Comparison of ENCODE assay signal across 1 cellular context in the genomic region with DNA sequence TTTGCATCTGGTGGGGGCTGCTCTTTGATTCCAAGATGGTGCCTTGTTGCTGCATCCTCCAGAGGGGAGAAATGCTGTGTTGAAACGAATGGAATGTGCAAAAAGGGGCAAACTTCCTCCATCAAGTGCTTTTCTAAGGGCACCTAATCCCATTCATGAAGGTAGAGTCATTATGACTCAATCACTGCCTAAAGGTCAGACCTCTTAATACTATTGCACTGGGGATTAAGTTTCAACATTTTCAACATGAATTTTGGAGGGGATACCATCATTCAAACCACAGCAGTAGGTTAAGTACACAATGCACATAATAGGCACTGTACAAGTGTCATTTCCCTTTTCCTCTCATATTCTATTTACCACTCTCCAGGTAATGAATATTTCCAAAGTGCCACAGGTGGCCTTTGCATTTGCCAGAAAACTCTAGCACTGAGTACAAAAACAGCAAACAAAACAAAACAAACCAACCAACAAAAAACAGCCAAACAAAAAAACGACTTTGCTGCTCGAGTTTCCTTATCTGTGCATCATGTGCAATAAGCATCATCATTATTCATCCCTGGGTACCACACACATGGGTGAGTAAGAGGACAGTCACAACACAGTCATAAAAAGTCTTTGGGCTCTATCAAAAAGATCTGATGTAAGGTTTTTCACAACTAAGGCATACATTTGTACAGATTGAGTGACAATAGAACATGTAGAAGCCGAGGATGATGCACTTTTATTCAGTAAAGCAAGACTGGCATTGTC.
A peak's percentile ranks its signal among the peaks of the same experiment; 100 is the strongest.
TF ChIP-seq lines count a peak whose summit lies in the region.

No MANE protein-coding gene starts in this region.

TF ChIP-seq in SK-N-SH, 30 proteins besides CTCF, POLR2A, EP300 and RAD21 (continued from another document):
- TF ChIP-seq, protein P1, sequence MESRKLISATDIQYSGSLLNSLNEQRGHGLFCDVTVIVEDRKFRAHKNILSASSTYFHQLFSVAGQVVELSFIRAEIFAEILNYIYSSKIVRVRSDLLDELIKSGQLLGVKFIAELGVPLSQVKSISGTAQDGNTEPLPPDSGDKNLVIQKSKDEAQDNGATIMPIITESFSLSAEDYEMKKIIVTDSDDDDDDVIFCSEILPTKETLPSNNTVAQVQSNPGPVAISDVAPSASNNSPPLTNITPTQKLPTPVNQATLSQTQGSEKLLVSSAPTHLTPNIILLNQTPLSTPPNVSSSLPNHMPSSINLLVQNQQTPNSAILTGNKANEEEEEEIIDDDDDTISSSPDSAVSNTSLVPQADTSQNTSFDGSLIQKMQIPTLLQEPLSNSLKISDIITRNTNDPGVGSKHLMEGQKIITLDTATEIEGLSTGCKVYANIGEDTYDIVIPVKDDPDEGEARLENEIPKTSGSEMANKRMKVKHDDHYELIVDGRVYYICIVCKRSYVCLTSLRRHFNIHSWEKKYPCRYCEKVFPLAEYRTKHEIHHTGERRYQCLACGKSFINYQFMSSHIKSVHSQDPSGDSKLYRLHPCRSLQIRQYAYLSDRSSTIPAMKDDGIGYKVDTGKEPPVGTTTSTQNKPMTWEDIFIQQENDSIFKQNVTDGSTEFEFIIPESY (IDR thresholded peaks at IDR 0.05; ENCODE audit: borderline replicate concordance, low read depth): peak; percentile 53; the same call in 1 of the 2 replicates
- TF ChIP-seq MEF2A (IDR thresholded peaks at IDR 0.05; ENCODE audit: borderline replicate concordance, low read depth) (no peak; the same call in 1 of the 2 replicates), GATA2 (CRISPR knock-in tag; IDR thresholded peaks at IDR 0.05) (no peak), RCOR1 (IDR thresholded peaks at IDR 0.05; ENCODE audit: low read length) (no peak), RXRA (IDR thresholded peaks at IDR 0.05; ENCODE audit: borderline replicate concordance, low read depth) (peak; percentile 45; the same call in 1 of the 2 replicates), POLR2AphosphoS5 (IDR thresholded peaks at IDR 0.05; ENCODE audit: low read depth, low read length) (peak; percentile 66; the same call in 1 of the 2 replicates), JUND (IDR thresholded peaks at IDR 0.05) (peak; percentile 91), TAF1 (IDR thresholded peaks at IDR 0.05; ENCODE audit: borderline replicate concordance, low read depth, low read length) (no peak), RFX5 (IDR thresholded peaks at IDR 0.05; ENCODE audit: low read length) (no peak), GABPA (IDR thresholded peaks at IDR 0.05; ENCODE audit: low read depth) (no peak), FOXM1 (IDR thresholded peaks at IDR 0.05; ENCODE audit: low read depth) (peak; percentile 88; the same call in 1 of the 2 replicates), YY1 (IDR thresholded peaks at IDR 0.05; ENCODE audit: low read depth) (peak; percentile 30; the same call in 1 of the 2 replicates), TCF12 (IDR thresholded peaks at IDR 0.05) (peak; percentile 83), FOSL2 (IDR thresholded peaks at IDR 0.05; ENCODE audit: borderline replicate concordance, low read depth) (peak; percentile 93)
- TF ChIP-seq, protein P2, sequence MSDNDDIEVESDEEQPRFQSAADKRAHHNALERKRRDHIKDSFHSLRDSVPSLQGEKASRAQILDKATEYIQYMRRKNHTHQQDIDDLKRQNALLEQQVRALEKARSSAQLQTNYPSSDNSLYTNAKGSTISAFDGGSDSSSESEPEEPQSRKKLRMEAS (IDR thresholded peaks at IDR 0.05; ENCODE audit: low read depth): no peak; the same call in 1 of the 2 replicates
- TF ChIP-seq, protein P3, sequence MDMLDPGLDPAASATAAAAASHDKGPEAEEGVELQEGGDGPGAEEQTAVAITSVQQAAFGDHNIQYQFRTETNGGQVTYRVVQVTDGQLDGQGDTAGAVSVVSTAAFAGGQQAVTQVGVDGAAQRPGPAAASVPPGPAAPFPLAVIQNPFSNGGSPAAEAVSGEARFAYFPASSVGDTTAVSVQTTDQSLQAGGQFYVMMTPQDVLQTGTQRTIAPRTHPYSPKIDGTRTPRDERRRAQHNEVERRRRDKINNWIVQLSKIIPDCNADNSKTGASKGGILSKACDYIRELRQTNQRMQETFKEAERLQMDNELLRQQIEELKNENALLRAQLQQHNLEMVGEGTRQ (IDR thresholded peaks at IDR 0.05; ENCODE audit: borderline replicate concordance, low read depth, low read length): no peak
- TF ChIP-seq, protein P4, sequence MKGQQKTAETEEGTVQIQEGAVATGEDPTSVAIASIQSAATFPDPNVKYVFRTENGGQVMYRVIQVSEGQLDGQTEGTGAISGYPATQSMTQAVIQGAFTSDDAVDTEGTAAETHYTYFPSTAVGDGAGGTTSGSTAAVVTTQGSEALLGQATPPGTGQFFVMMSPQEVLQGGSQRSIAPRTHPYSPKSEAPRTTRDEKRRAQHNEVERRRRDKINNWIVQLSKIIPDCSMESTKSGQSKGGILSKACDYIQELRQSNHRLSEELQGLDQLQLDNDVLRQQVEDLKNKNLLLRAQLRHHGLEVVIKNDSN (IDR thresholded peaks at IDR 0.05; ENCODE audit: borderline replicate concordance, low read depth): no peak
